ENCODE assay signal across 1 cellular context in genomic region chr16:69327585-69328310, GRCh38.
TF ChIP-seq lines count a peak whose summit lies in the region.

No MANE protein-coding gene starts in this region.

TF ChIP-seq in H1, 55 proteins besides CTCF, POLR2A, EP300 and RAD21:
- TF ChIP-seq KDM5A (IDR thresholded peaks at IDR 0.05; ENCODE audit: low read length) (no peak), CBX8 (IDR thresholded peaks at IDR 0.05; ENCODE audit: borderline replicate concordance, low read depth, low read length) (no peak), SRF (IDR thresholded peaks at IDR 0.05; ENCODE audit: low read depth, low read length) (no peak), SIX5 (IDR thresholded peaks at IDR 0.05; ENCODE audit: low read depth, low read length) (no peak), CHD2 (IDR thresholded peaks at IDR 0.05; ENCODE audit: low read length) (no peak), ZNF274 (IDR thresholded peaks at IDR 0.05; ENCODE audit: borderline replicate concordance, extremely low read depth, low read length) (no peak), GTF2F1 (IDR thresholded peaks at IDR 0.05; ENCODE audit: borderline replicate concordance, low read depth, low read length) (no peak), KDM1A (IDR thresholded peaks at IDR 0.05; ENCODE audit: borderline replicate concordance, low read length) (no peak), BCL11A (IDR thresholded peaks at IDR 0.05; ENCODE audit: low read depth in 2 of 2, low read length in 2 of 2) (no peak), SP2 (IDR thresholded peaks at IDR 0.05; ENCODE audit: low read length) (no peak), EZH2 (IDR thresholded peaks at IDR 0.05; ENCODE audit: low read depth, low read length, severe bottlenecking) (no peak), BRCA1 (IDR thresholded peaks at IDR 0.05; ENCODE audit: low read depth, low read length) (no peak), JUND (IDR thresholded peaks at IDR 0.05; ENCODE audit: low read length) (no peak), CTBP2 (IDR thresholded peaks at IDR 0.05; ENCODE audit: borderline replicate concordance, insufficient read depth, insufficient read length, low read length) (no peak), NRF1 (IDR thresholded peaks at IDR 0.05; ENCODE audit: low read depth, low read length) (no peak), BACH1 (IDR thresholded peaks at IDR 0.05; ENCODE audit: low read length) (no peak), SUZ12 (IDR thresholded peaks at IDR 0.05; ENCODE audit: low read length) (no peak), CBX5 (IDR thresholded peaks at IDR 0.05; ENCODE audit: low read depth, low read length) (no peak), FOSL1 (IDR thresholded peaks at IDR 0.05; ENCODE audit: insufficient read depth, low read depth, low read length) (no peak)
- TF ChIP-seq, protein P1, sequence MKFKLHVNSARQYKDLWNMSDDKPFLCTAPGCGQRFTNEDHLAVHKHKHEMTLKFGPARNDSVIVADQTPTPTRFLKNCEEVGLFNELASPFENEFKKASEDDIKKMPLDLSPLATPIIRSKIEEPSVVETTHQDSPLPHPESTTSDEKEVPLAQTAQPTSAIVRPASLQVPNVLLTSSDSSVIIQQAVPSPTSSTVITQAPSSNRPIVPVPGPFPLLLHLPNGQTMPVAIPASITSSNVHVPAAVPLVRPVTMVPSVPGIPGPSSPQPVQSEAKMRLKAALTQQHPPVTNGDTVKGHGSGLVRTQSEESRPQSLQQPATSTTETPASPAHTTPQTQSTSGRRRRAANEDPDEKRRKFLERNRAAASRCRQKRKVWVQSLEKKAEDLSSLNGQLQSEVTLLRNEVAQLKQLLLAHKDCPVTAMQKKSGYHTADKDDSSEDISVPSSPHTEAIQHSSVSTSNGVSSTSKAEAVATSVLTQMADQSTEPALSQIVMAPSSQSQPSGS (IDR thresholded peaks at IDR 0.05; ENCODE audit: low read length), result no peak
TF ChIP-seq in H1: peak in this region for 0.
